21 cellular contexts compared by ENCODE assay signal in the genomic region with DNA sequence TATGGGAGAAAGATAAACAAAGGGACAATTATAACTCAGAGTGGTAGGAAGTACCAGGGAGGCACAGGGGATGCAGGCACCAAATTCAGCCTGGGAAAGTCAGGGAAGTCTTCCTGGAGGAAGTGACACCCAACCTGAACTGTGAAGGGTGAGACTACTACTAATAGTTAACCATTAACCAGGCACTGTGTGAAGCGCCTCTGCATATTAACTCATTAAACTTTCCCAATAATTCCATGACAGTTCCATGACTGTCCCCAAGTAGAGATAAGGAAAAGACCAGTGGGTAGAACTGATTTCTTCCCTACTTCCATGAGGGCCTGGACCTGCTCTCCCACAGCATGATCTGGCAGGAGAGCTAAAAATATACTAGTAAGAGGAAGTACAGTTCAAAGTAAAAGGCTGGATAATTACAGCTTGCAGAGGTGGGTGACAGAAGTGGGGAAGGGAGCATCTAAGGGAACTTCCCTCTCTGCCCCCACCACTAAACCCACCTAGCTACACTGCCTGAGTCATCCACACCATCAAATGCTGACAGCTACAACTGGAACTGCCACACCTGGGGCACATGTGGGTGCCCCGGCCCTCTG. TPM values are rescaled to one million over a fixed set of nuclear protein-coding genes. Genes with fewer than 3 reads are reported as not detected.
DNase-seq lines count a peak whose midpoint lies in the region; ATAC-seq and TF ChIP-seq lines count a peak whose summit lies in the region.
"Had no signal": no experiment of that assay in that cellular context is flagged by ENCODE, and none has a peak within 500 bp of the region (broad histone marks: within the 10 kb centered on the region; RNA-seq: fewer than 3 reads in every experiment).

No MANE protein-coding gene starts in this region.

- H3K27me3 ChIP-seq in BLaER1 treated with 17β-estradiol and CSF1 and Interleukin-3, amounts not matched to agents 10 nM and 100 nM, result no peaks in the 10 kb centered on the region
- 0 out of 2 replicates have a peak, but pooled peaks cover 2% of the 10 kb centered on the region for H3K27me3 ChIP-seq in OCI-LY3 (ENCODE audit: low read depth, low read length)
- H3K27me3 ChIP-seq: BE2C, heart left ventricle, suprapubic skin had no signal

- H2AFZ ChIP-seq in OCI-LY3 (ENCODE audit: low read depth, low read length), result peak overlapping the region; percentile 83; the same call in 1 of the 2 replicates

- H3K79me2 ChIP-seq in OCI-LY3 (ENCODE audit: low read length), result peaks cover 2% of the 10 kb centered on the region

- H3K9me3 ChIP-seq in BLaER1 treated with 17β-estradiol and CSF1 and Interleukin-3, amounts not matched to agents 10 nM and 100 nM (replicated peaks in 1 of 11), result no peaks in the 10 kb centered on the region
- no peaks in the 10 kb centered on the region for H3K9me3 ChIP-seq in OCI-LY3 (ENCODE audit: insufficient read depth, low read length)
- H3K9me3 ChIP-seq: BE2C, heart left ventricle, suprapubic skin had no signal

- TF ChIP-seq CTCF in OCI-LY3 (IDR thresholded peaks at IDR 0.05; ENCODE audit: low read depth, low read length), result no peak

- H3K4me3 ChIP-seq in BLaER1 treated with 17β-estradiol and CSF1 and Interleukin-3, amounts not matched to agents 10 nM and 100 nM, result no peak overlapping the region
- peak overlapping the region; percentile 52 for H3K4me3 ChIP-seq in OCI-LY3 (ENCODE audit: low read length)
- H3K4me3 ChIP-seq: heart left ventricle, SK-N-MC, suprapubic skin had no signal

- H3K36me3 ChIP-seq in BLaER1 treated with 17β-estradiol and CSF1 and Interleukin-3, amounts not matched to agents 10 nM and 100 nM, result no peaks in the 10 kb centered on the region
- no peaks in the 10 kb centered on the region for H3K36me3 ChIP-seq in OCI-LY3 (replicated peaks; ENCODE audit: low read depth, low read length)
- H3K36me3 ChIP-seq: BE2C, heart left ventricle, suprapubic skin had no signal

- no peak overlapping the region for H3K27ac ChIP-seq in BLaER1 treated with 17β-estradiol and CSF1 and Interleukin-3, amounts not matched to agents 10 nM and 100 nM
- H3K27ac ChIP-seq in OCI-LY3 (ENCODE audit: low read length), result peak overlapping the region; percentile 77
- H3K27ac ChIP-seq: heart left ventricle, KMS-11, SK-N-MC, suprapubic skin had no signal

- H3K9ac ChIP-seq in BLaER1 treated with 17β-estradiol and CSF1 and Interleukin-3, amounts not matched to agents 10 nM and 100 nM, result peak overlapping the region in 3 of 11 experiments; percentile 14 to 27 (median 18); a peak in 4 of 22 replicates
- peak overlapping the region; percentile 45; the same call in 1 of the 2 replicates for H3K9ac ChIP-seq in OCI-LY3 (ENCODE audit: low read length)
- H3K9ac ChIP-seq: KMS-11 had no signal

- peaks cover 26 to 36% (median 30%) of the 10 kb centered on the region in 10 experiments for H3K4me1 ChIP-seq in BLaER1 treated with 17β-estradiol and CSF1 and Interleukin-3, amounts not matched to agents 10 nM and 100 nM
- H3K4me1 ChIP-seq in OCI-LY3 (ENCODE audit: low read length), result peaks cover 39% of the 10 kb centered on the region
- H3K4me1 ChIP-seq: BE2C had no signal

- no peaks in the 10 kb centered on the region for H4K20me1 ChIP-seq in BLaER1 treated with 17β-estradiol and CSF1 and Interleukin-3, amounts not matched to agents 10 nM and 100 nM
- no peaks in the 10 kb centered on the region for H4K20me1 ChIP-seq in OCI-LY3 (ENCODE audit: insufficient read depth, low read length)

- peak; percentile 22 for ATAC-seq in left colon
- ATAC-seq: heart left ventricle had no signal

- intact Hi-C loops in left colon (cut with DNase I, micrococcal nuclease), result loop anchor here in 1 of 2 donors (10.0 kb wide), 1 partner anchor 132 kb away; no protein-coding TSS in a partner anchor

- peak; percentile 29 for DNase-seq in HT-29 (ENCODE audit: low spot score)
- no peak for DNase-seq in left colon
- no peak for DNase-seq in SHP77 treated with DMSO at 0.1 percent for 48 hours (lab: John Stamatoyannopoulos, UW)
- no peak for DNase-seq in mesenteric fat pad (ENCODE audit: low spot score)
- DNase-seq in activated CD8-positive, alpha-beta memory T cell treated with anti-CD3 and anti-CD28 coated beads, Interleukin-2, amount 50 U/mL, for 48 hours, result no peak
- DNase-seq: BE2C; effector memory CD4-positive, alpha-beta T cell; heart left ventricle; mesendoderm; NCI-H1436; NCI-H226; NK-92 treated with Interleukin-12 subunit alpha and Interleukin-12 subunit beta, amount 100 ng/mL, for 24 hours had no signal

- H3K4me2 ChIP-seq in BLaER1 treated with 17β-estradiol and CSF1 and Interleukin-3, amounts not matched to agents 10 nM and 100 nM, result peak overlapping the region; percentile 28 to 77 (median 54)
- H3K4me2 ChIP-seq in OCI-LY3 (ENCODE audit: low read length), result peak overlapping the region; percentile 81
- H3K4me2 ChIP-seq: KMS-11 had no signal

RNA-seq across cellular contexts. Expression of gene AP1B1, which starts 4.7 kb away (rescaled TPM):
- total RNA-seq in HT-29 (2014; rRNA removed; shearing (Covaris generic)), result 166 and 176 TPM in 2 replicates
- total RNA-seq in left colon (100 to 1,000 TPM in 1 of 2 donors, 10 to 100 TPM in 1; 96.3 to 100 TPM), mesenteric fat pad (89.3 TPM)

RNA-seq across cellular contexts. Expression of gene RFPL1, which starts 45.3 kb away (rescaled TPM):
- not detected in 2 replicates for total RNA-seq in HT-29 (2014; rRNA removed; shearing (Covaris generic))
- total RNA-seq in left colon (not detected), mesenteric fat pad (not detected)
- total RNA-seq: activated CD8-positive, alpha-beta memory T cell treated with anti-CD3 and anti-CD28 coated beads for 36 hours; activated T-helper 2 cell treated with anti-CD3 and anti-CD28 coated beads, Interferon-gamma antibody, Interleukin-2, Interleukin-4, amounts not matched to agents 10 μg/mL and 5 μg/mL and 100 μg/mL, durations not matched to agents 14 hours and 24 hours and 36 hours; fibroblast of lung; heart left ventricle; neural crest cell had no signal
